15 cellular contexts compared by ENCODE assay signal in genomic region chr20:11012975-11013374, GRCh38.
A peak's percentile ranks its signal among the peaks of the same experiment; 100 is the strongest.
DNase-seq lines count a peak whose midpoint lies in the region; ATAC-seq and TF ChIP-seq lines count a peak whose summit lies in the region.
"Had no signal": no experiment of that assay in that cellular context is flagged by ENCODE, and none has a peak within 500 bp of the region (broad histone marks: within the 10 kb centered on the region; RNA-seq: fewer than 3 reads in every experiment).

No MANE protein-coding gene starts in this region.

- H3K4me1 ChIP-seq in breast epithelium (no peaks in the 10 kb centered on the region), mammary epithelial cell (ENCODE audit: insufficient read depth, low read length) (no peaks in the 10 kb centered on the region), transverse colon (peaks cover 0 to 8% (median 3%) of the 10 kb centered on the region in 4 donors)
- H3K4me1 ChIP-seq: HAP-1 had no signal

- no TSS peak for BruUV-seq in mammary epithelial cell (replicated peaks; lab: Mats Ljungman, UMichigan)

- H3K4me3 ChIP-seq in breast epithelium (no peak overlapping the region), mammary epithelial cell (replicated peaks in 1 of 3; ENCODE audit: insufficient read depth in 1 of 3, low read depth in 2 of 3, low read length in 3 of 3) (no peak overlapping the region), fibroblast of pulmonary artery (replicated peaks; ENCODE audit: low read depth, low read length) (no peak overlapping the region), transverse colon (no peak overlapping the region)
- H3K4me3 ChIP-seq: HAP-1 had no signal

- no peaks in the 10 kb centered on the region for H3K9me3 ChIP-seq in breast epithelium
- no peaks in the 10 kb centered on the region for H3K9me3 ChIP-seq in mammary epithelial cell (replicated peaks; ENCODE audit: insufficient read depth, low read length)
- no peaks in the 10 kb centered on the region for H3K9me3 ChIP-seq in transverse colon
- H3K9me3 ChIP-seq: HAP-1, neutrophil had no signal

- 16% methylated on average over 2 of the region's 2 CpGs for WGBS in mammary epithelial cell (ENCODE audit: low coverage, missing lambda C conversion rate)
- 46 to 53% methylated on average over 2 of the region's 2 CpGs for WGBS in transverse colon (ENCODE audit: low coverage in 1 of 2), 2 donors

- TF ChIP-seq POLR2A in breast epithelium (IDR thresholded peaks at IDR 0.05) (no peak), transverse colon (IDR thresholded peaks at IDR 0.05) (no peak)

- ATAC-seq in omental fat pad (ENCODE audit: low FRiP score) = peak; percentile 39
- ATAC-seq in esophagus mucosa = no peak
- ATAC-seq: activated CD4-positive, alpha-beta T cell treated with anti-CD3 and anti-CD28 coated beads for 36 hours; CD8-positive, alpha-beta T cell had no signal

- peak; percentile 38 for TF ChIP-seq EP300 in transverse colon (IDR thresholded peaks at IDR 0.05; ENCODE audit: low read depth)

- peak overlapping the region; percentile 41 to 62 for H3K27ac ChIP-seq in breast epithelium
- H3K27ac ChIP-seq in mammary epithelial cell (ENCODE audit: insufficient read depth, low read depth, low read length) = no peak overlapping the region
- peak overlapping the region; percentile 8 to 40 (median 26) for H3K27ac ChIP-seq in transverse colon
- H3K27ac ChIP-seq: neutrophil had no signal

- no peak overlapping the region for H3K4me2 ChIP-seq in mammary epithelial cell (ENCODE audit: insufficient read depth, low read depth, low read length)

- no peak overlapping the region for H3K9ac ChIP-seq in mammary epithelial cell (ENCODE audit: insufficient read depth, low read length)

- no peaks in the 10 kb centered on the region for H3K27me3 ChIP-seq in breast epithelium
- no peaks in the 10 kb centered on the region for H3K27me3 ChIP-seq in mammary epithelial cell (ENCODE audit: insufficient read depth, low read length)
- H3K27me3 ChIP-seq in transverse colon = no peaks in the 10 kb centered on the region
- H3K27me3 ChIP-seq: neutrophil had no signal

- DNase-seq in breast epithelium (ENCODE audit: low spot score in 2 of 2) (no peak), mammary epithelial cell (no peak), fibroblast of pulmonary artery (ENCODE audit: low read depth) (peak; percentile 81), omental fat pad (ENCODE audit: low spot score) (no peak), transverse colon (no peak), NOMO-1 (lab: John Stamatoyannopoulos, UW; ENCODE audit: unreplicated experiment in 2 of 2) (no peak), NCI-H2107 treated with DMSO at 0.1 percent for 48 hours (lab: John Stamatoyannopoulos, UW; ENCODE audit: unreplicated experiment) (no peak)
- DNase-seq: activated CD4-positive, alpha-beta T cell treated with anti-CD3 and anti-CD28 coated beads for 36 hours; CD8-positive, alpha-beta T cell; NCI-H1092; NCI-H2227 treated with DMSO at 0.1 percent for 48 hours; T-helper 9 cell had no signal

- in situ Hi-C loops in mammary epithelial cell (cut with MboI; ENCODE audit: low sequenced_read_pairs in 2 of 2) = no loop called here
- in situ Hi-C loops in transverse colon (cut with MboI; ENCODE audit: low pct_ligation_motif_present in 1 of 4, low pct_unique_long_range_greater_than_20kb in 1 of 4, low sequenced_read_pairs in 3 of 4) = no loop called here

- H4K20me1 ChIP-seq in mammary epithelial cell (ENCODE audit: insufficient read depth, low read length) = no peaks in the 10 kb centered on the region

- no peak overlapping the region for H2AFZ ChIP-seq in mammary epithelial cell (ENCODE audit: low read depth, low read length)

- dilution Hi-C loops in mammary epithelial cell (cut with HindIII; ENCODE audit: low sequenced_read_pairs) = no loop called here

- CTCF ChIA-PET in mammary epithelial cell (lab: Charles Lee; ENCODE audit: low non-redundant PET) = no interaction called here

- intact Hi-C loops in breast epithelium (cut with DNase I; ENCODE audit: low total_unique reads) (no loop called here), mammary epithelial cell (cut with micrococcal nuclease) (no loop called here), transverse colon (cut with DNase I; ENCODE audit: low total_unique reads) (no loop called here)

- H3K79me2 ChIP-seq in mammary epithelial cell (ENCODE audit: insufficient read depth, low read length) = no peaks in the 10 kb centered on the region

- no peak for TF ChIP-seq CTCF in breast epithelium (IDR thresholded peaks at IDR 0.05)
- no peak for TF ChIP-seq CTCF in mammary epithelial cell (conservative IDR thresholded peaks at IDR 0.05 in 1 of 2, IDR thresholded peaks at IDR 0.05 in 1 of 2; ENCODE audit: extremely low read depth in 1 of 2, insufficient read depth in 1 of 2, low read depth in 1 of 2, low read length in 2 of 2)
- no peak for TF ChIP-seq CTCF in fibroblast of pulmonary artery (IDR thresholded peaks at IDR 0.05; ENCODE audit: low read length, missing control alignments)
- TF ChIP-seq CTCF in omental fat pad (IDR thresholded peaks at IDR 0.05) = no peak
- no peak for TF ChIP-seq CTCF in transverse colon (IDR thresholded peaks at IDR 0.05)

- no peaks in the 10 kb centered on the region for H3K36me3 ChIP-seq in breast epithelium
- H3K36me3 ChIP-seq in mammary epithelial cell (ENCODE audit: insufficient read depth, low read length) = no peaks in the 10 kb centered on the region
- H3K36me3 ChIP-seq in transverse colon = no peaks in the 10 kb centered on the region
- H3K36me3 ChIP-seq: HAP-1, neutrophil had no signal
